In the genomic region with DNA sequence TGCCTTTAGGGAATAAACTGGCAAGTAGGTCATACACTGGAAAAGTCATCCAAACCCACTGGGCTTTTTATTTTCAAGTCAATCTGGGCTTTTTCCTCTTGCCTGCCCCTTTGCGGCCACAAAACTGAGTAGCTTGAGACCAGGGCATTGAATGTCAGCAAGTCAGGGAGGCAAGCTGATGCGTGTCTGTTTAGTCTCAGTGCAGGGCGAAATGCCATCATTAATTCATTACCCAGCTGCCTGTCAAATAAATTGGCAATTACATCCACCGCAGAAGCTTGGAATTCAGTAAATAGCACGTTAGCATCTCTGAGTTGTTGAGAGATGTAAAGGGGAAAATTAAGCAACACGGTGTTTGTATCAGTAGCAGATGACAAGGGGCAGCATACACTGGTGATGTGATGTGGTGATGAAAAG, we compare ENCODE assay signal across 21 cellular contexts.
DNase-seq lines count a peak whose midpoint lies in the region; ATAC-seq and TF ChIP-seq lines count a peak whose summit lies in the region.
"Had no signal": no experiment of that assay in that cellular context is flagged by ENCODE, and none has a peak within 500 bp of the region (broad histone marks: within the 10 kb centered on the region; RNA-seq: fewer than 3 reads in every experiment).

No MANE protein-coding gene starts in this region.

- no peaks in the 10 kb centered on the region for H3K9me3 Mint-ChIP-seq in activated T-cell treated with anti-CD3 and anti-CD28 coated beads, Interleukin-2, amount 50 U/mL, for 72 hours
- H3K9me3 Mint-ChIP-seq: WTC11 had no signal

- no peaks in the 10 kb centered on the region for H3K36me3 Mint-ChIP-seq in activated T-cell treated with anti-CD3 and anti-CD28 coated beads, Interleukin-2, amount 50 U/mL, for 72 hours (ENCODE audit: insufficient read depth in 2 of 2)
- H3K36me3 Mint-ChIP-seq: WTC11 had no signal

- no peak for TF ChIP-seq POLR2A in erythroblast (IDR thresholded peaks at IDR 0.05; ENCODE audit: low read length)

- H3K4me3 Mint-ChIP-seq in activated T-cell treated with anti-CD3 and anti-CD28 coated beads, Interleukin-2, amount 50 U/mL, for 72 hours = no peak overlapping the region
- H3K4me3 Mint-ChIP-seq: WTC11 had no signal

- ATAC-seq in SK-N-SH treated with all-trans-retinoic acid at 6 μM for 48 hours (peak; percentile 85), GM18858 (IDR thresholded peaks at IDR 0.05; ENCODE audit: unreplicated experiment) (no peak)
- no peak for ATAC-seq in activated T-cell treated with anti-CD3 and anti-CD28 coated beads, Interleukin-2, amount 50 U/mL, for 72 hours (replicated peaks in 1 of 2)
- ATAC-seq: K562, mucosa of descending colon, WTC11 had no signal

- no peaks in the 10 kb centered on the region for H3K27me3 Mint-ChIP-seq in activated T-cell treated with anti-CD3 and anti-CD28 coated beads, Interleukin-2, amount 50 U/mL, for 72 hours (ENCODE audit: low read depth)

- DNase-seq in DMS 273 treated with DMSO at 0.1 percent for 48 hours (lab: John Stamatoyannopoulos, UW) = peak; percentile 85
- DNase-seq in NCI-H1694 (lab: John Stamatoyannopoulos, UW) = peak; percentile 98
- DNase-seq in islet precursor cell = peak; percentile 65
- no peak for DNase-seq in NOMO-1 treated with DMSO at 0.1 percent for 48 hours (lab: John Stamatoyannopoulos, UW; ENCODE audit: unreplicated experiment)
- no peak for DNase-seq in activated T-cell treated with anti-CD3 and anti-CD28 coated beads, Interleukin-2, amount 50 U/mL, for 72 hours
- DNase-seq in erythroblast (lab: John Stamatoyannopoulos, UW) = no peak
- DNase-seq: activated gamma-delta T cell; aorta; esophagus squamous epithelium; GF-D8; GOT3; hippocampal formation; mucosa of descending colon; NCI-H1092; RPMI8226; stimulated activated CD4-positive, alpha-beta T cell treated with anti-CD3 and anti-CD28 coated beads, Interleukin-4, amount 100 ng/mL, for 4 hours; testis had no signal

- H3K27ac Mint-ChIP-seq in activated T-cell treated with anti-CD3 and anti-CD28 coated beads, Interleukin-2, amount 50 U/mL, for 72 hours = no peak overlapping the region
- H3K27ac Mint-ChIP-seq: WTC11 had no signal

- H3K4me1 Mint-ChIP-seq in activated T-cell treated with anti-CD3 and anti-CD28 coated beads, Interleukin-2, amount 50 U/mL, for 72 hours (ENCODE audit: low read depth) = no peaks in the 10 kb centered on the region

TF ChIP-seq in SK-N-SH treated with all-trans-retinoic acid at 6 μM for 48 hours, 23 proteins besides CTCF, POLR2A, EP300 and RAD21 (continues in another document):
- TF ChIP-seq RARB (CRISPR knock-in tag; IDR thresholded peaks at IDR 0.05) = no peak
- peak; percentile 61; the same call in 1 of the 2 replicates for TF ChIP-seq ZFP3 (CRISPR knock-in tag; IDR thresholded peaks at IDR 0.05)
- TF ChIP-seq, protein P1, sequence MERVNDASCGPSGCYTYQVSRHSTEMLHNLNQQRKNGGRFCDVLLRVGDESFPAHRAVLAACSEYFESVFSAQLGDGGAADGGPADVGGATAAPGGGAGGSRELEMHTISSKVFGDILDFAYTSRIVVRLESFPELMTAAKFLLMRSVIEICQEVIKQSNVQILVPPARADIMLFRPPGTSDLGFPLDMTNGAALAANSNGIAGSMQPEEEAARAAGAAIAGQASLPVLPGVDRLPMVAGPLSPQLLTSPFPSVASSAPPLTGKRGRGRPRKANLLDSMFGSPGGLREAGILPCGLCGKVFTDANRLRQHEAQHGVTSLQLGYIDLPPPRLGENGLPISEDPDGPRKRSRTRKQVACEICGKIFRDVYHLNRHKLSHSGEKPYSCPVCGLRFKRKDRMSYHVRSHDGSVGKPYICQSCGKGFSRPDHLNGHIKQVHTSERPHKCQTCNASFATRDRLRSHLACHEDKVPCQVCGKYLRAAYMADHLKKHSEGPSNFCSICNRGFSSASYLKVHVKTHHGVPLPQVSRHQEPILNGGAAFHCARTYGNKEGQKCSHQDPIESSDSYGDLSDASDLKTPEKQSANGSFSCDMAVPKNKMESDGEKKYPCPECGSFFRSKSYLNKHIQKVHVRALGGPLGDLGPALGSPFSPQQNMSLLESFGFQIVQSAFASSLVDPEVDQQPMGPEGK (CRISPR knock-in tag; IDR thresholded peaks at IDR 0.05; ENCODE audit: borderline replicate concordance) = peak; percentile 95
- TF ChIP-seq, protein P2, sequence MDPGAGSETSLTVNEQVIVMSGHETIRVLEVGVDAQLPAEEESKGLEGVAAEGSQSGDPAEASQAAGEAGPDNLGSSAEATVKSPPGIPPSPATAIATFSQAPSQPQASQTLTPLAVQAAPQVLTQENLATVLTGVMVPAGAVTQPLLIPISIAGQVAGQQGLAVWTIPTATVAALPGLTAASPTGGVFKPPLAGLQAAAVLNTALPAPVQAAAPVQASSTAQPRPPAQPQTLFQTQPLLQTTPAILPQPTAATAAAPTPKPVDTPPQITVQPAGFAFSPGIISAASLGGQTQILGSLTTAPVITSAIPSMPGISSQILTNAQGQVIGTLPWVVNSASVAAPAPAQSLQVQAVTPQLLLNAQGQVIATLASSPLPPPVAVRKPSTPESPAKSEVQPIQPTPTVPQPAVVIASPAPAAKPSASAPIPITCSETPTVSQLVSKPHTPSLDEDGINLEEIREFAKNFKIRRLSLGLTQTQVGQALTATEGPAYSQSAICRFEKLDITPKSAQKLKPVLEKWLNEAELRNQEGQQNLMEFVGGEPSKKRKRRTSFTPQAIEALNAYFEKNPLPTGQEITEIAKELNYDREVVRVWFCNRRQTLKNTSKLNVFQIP (CRISPR knock-in tag; IDR thresholded peaks at IDR 0.05; ENCODE audit: borderline replicate concordance, low read depth) = no peak; the same call in 1 of the 2 replicates
- TF ChIP-seq ZC3H10 (CRISPR knock-in tag; IDR thresholded peaks at IDR 0.05) = 0 out of 2 replicates have a peak, but pooled peaks have one; percentile 70
- TF ChIP-seq SNAI2 (CRISPR knock-in tag; IDR thresholded peaks at IDR 0.05) = peak; percentile 85; the same call in 1 of the 2 replicates
- TF ChIP-seq, protein P3, sequence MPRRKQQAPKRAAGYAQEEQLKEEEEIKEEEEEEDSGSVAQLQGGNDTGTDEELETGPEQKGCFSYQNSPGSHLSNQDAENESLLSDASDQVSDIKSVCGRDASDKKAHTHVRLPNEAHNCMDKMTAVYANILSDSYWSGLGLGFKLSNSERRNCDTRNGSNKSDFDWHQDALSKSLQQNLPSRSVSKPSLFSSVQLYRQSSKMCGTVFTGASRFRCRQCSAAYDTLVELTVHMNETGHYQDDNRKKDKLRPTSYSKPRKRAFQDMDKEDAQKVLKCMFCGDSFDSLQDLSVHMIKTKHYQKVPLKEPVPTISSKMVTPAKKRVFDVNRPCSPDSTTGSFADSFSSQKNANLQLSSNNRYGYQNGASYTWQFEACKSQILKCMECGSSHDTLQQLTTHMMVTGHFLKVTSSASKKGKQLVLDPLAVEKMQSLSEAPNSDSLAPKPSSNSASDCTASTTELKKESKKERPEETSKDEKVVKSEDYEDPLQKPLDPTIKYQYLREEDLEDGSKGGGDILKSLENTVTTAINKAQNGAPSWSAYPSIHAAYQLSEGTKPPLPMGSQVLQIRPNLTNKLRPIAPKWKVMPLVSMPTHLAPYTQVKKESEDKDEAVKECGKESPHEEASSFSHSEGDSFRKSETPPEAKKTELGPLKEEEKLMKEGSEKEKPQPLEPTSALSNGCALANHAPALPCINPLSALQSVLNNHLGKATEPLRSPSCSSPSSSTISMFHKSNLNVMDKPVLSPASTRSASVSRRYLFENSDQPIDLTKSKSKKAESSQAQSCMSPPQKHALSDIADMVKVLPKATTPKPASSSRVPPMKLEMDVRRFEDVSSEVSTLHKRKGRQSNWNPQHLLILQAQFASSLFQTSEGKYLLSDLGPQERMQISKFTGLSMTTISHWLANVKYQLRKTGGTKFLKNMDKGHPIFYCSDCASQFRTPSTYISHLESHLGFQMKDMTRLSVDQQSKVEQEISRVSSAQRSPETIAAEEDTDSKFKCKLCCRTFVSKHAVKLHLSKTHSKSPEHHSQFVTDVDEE (CRISPR knock-in tag; IDR thresholded peaks at IDR 0.05) = peak; percentile 98
- TF ChIP-seq ZFP30 (CRISPR knock-in tag; IDR thresholded peaks at IDR 0.05) = no peak
- TF ChIP-seq ISL1 (CRISPR knock-in tag; IDR thresholded peaks at IDR 0.05) = peak; percentile 99
- peak; percentile 96 for TF ChIP-seq TCF4 (CRISPR knock-in tag; IDR thresholded peaks at IDR 0.05; ENCODE audit: borderline replicate concordance)
- TF ChIP-seq BACH2 (CRISPR knock-in tag; IDR thresholded peaks at IDR 0.05; ENCODE audit: borderline replicate concordance) = no peak
- no peak for TF ChIP-seq ARNTL (CRISPR knock-in tag; IDR thresholded peaks at IDR 0.05; ENCODE audit: borderline replicate concordance, low read depth)
- TF ChIP-seq ZNF8 (CRISPR knock-in tag; IDR thresholded peaks at IDR 0.05) = peak; percentile 73; the same call in 1 of the 2 replicates
- TF ChIP-seq, protein P4, sequence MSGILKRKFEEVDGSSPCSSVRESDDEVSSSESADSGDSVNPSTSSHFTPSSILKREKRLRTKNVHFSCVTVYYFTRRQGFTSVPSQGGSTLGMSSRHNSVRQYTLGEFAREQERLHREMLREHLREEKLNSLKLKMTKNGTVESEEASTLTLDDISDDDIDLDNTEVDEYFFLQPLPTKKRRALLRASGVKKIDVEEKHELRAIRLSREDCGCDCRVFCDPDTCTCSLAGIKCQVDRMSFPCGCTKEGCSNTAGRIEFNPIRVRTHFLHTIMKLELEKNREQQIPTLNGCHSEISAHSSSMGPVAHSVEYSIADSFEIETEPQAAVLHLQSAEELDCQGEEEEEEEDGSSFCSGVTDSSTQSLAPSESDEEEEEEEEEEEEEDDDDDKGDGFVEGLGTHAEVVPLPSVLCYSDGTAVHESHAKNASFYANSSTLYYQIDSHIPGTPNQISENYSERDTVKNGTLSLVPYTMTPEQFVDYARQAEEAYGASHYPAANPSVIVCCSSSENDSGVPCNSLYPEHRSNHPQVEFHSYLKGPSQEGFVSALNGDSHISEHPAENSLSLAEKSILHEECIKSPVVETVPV (CRISPR knock-in tag; IDR thresholded peaks at IDR 0.05) = peak; percentile 96
- no peak for TF ChIP-seq ZNF565 (CRISPR knock-in tag; conservative IDR thresholded peaks at IDR 0.05; ENCODE audit: low read depth)
- no peak for TF ChIP-seq OSR1 (CRISPR knock-in tag; IDR thresholded peaks at IDR 0.05)
- no peak for TF ChIP-seq PPARA (CRISPR knock-in tag; IDR thresholded peaks at IDR 0.05; ENCODE audit: borderline replicate concordance)
- TF ChIP-seq CSDC2 (CRISPR knock-in tag; IDR thresholded peaks at IDR 0.05) = peak; percentile 80; the same call in 1 of the 2 replicates
- peak; percentile 98 for TF ChIP-seq GLIS3 (CRISPR knock-in tag; IDR thresholded peaks at IDR 0.05)
- no peak; the same call in 1 of the 2 replicates for TF ChIP-seq ZNF70 (CRISPR knock-in tag; IDR thresholded peaks at IDR 0.05)
- no peak for TF ChIP-seq TOX (CRISPR knock-in tag; IDR thresholded peaks at IDR 0.05; ENCODE audit: borderline replicate concordance)

Comparison
In these comparisons a context has a peak if more than half of its experiments do, and no peak if none do; other contexts are left out.
1. DNase-seq: peak in DMS 273 treated with DMSO at 0.1 percent for 48 hours (single experiment), NCI-H1694 (single experiment) and islet precursor cell (single experiment); none in NOMO-1 treated with DMSO at 0.1 percent for 48 hours (single experiment), activated T-cell treated with anti-CD3 and anti-CD28 coated beads, Interleukin-2, amount 50 U/mL, for 72 hours (0 of 2) and erythroblast (0 of 2).